In the genomic region with DNA sequence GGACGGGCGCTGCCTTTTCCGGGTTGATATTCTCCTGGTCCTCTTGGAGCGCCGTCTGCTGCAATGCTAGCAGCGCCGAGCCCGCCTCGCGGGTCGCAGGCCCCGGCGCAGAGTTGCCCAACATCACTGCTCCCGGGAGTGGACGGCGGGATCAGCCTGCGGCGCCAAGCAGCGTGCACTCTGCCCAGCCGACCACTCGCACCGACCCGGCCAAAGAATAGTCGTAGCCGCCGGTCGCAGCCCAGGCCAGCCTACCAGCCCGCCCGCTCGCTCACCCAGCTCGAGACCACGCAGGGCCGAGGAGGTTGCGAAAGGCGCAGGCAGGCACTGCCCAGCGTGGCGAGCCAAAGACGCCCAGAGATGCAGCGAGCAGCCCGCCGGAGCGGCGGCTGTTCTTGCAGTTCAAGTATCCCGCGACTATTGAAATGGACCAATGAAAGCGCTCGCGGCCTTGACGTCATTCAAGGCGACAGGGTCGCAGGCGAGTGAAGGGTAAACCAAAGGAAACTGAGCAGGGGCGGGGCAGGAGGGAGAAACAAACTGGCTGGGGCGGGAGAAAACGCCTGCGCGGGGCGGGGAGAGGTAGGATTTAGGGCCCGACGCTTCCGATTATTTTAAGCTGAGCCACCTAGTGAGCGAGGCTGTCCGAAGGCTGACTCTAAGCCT, we compare ENCODE assay signal across 8 cellular contexts. TPM values are rescaled to one million over a fixed set of nuclear protein-coding genes. Genes with fewer than 3 reads are reported as not detected.
DNase-seq lines count a peak whose midpoint lies in the region; ATAC-seq and TF ChIP-seq lines count a peak whose summit lies in the region.

A gene (minus strand): TSS at position 379 of the 666 bp plus-strand sequence. CDS start 255 bp downstream, at position 124.

- peak; percentile 86 for DNase-seq in DMS114 treated with DMSO at 0.1 percent for 48 hours (lab: John Stamatoyannopoulos, UW; ENCODE audit: unreplicated experiment)
- DNase-seq in PC-3: peak; percentile 96
- DNase-seq in activated T-cell treated with anti-CD3 and anti-CD28 coated beads for 48 hours (ENCODE audit: low read depth): peak; percentile 94
- peak; percentile 66 for DNase-seq in epithelial cell of proximal tubule (ENCODE audit: low read depth)
- peak; percentile 96 for DNase-seq in mucosa of gallbladder (ENCODE audit: low spot score)
- DNase-seq in stimulated activated CD8-positive, alpha-beta memory T cell treated with anti-CD3 and anti-CD28 coated beads, Interleukin-4, amount 100 ng/mL, for 4 hours (ENCODE audit: low read depth in 2 of 2, low spot score in 1 of 2): peak; percentile 89 to 94

- H3K79me2 ChIP-seq in PC-3 (ENCODE audit: low read length): peaks cover 47% of the 10 kb centered on the region

- ATAC-seq in GM21576 (IDR thresholded peaks at IDR 0.05; ENCODE audit: unreplicated experiment): peak; percentile 93
- peak; percentile 91 for ATAC-seq in PC-3

- TF ChIP-seq CTCF in PC-3 (conservative IDR thresholded peaks at IDR 0.05; ENCODE audit: low read depth, low read length): no peak
- no peak for TF ChIP-seq CTCF in epithelial cell of proximal tubule (conservative IDR thresholded peaks at IDR 0.05; ENCODE audit: low read depth, low read length)

- intact Hi-C loops in PC-3 (cut with micrococcal nuclease): no loop called here

- H4K20me1 ChIP-seq in PC-3 (ENCODE audit: low read length): 0 out of 2 replicates have a peak, but pooled peaks cover 5% of the 10 kb centered on the region

- 0 out of 2 replicates have a peak, but pooled peaks have one; percentile 13 for TF ChIP-seq EP300 in Ishikawa (IDR thresholded peaks at IDR 0.05; ENCODE audit: borderline replicate concordance)

- H3K4me3 ChIP-seq in PC-3 (ENCODE audit: low read length) (peak within 1 kb of the TSS; percentile 92), epithelial cell of proximal tubule (ENCODE audit: low read depth, low read length) (peak within 1 kb of the TSS; percentile 81)

- H3F3A ChIP-seq in PC-3 (ENCODE audit: low read length, unreplicated experiment): no peaks in the 10 kb centered on the region

- H3K27me3 ChIP-seq in PC-3 (ENCODE audit: low read length): no peaks in the 10 kb centered on the region

- POLR2A ChIA-PET in PC-3 (lab: Charles Lee; ENCODE audit: unreplicated experiment): interaction anchor here (0.8 kb wide), 1 partner anchor 22 kb away, joined by 5 read pairs; a partner anchor contains a TSS

- peaks cover 32% of the 10 kb centered on the region for H3K36me3 ChIP-seq in PC-3 (ENCODE audit: low read depth, low read length)

- BruUV-seq in PC-3 (replicated peaks; lab: Mats Ljungman, UMichigan): no TSS peak

- H2AFZ ChIP-seq in PC-3 (ENCODE audit: low read length): peak within 1 kb of the TSS; percentile 96

- CTCF ChIA-PET in PC-3 (lab: Charles Lee): no interaction called here

- H3K4me2 ChIP-seq in PC-3 (ENCODE audit: low read length): peak within 1 kb of the TSS; percentile 94

- no peaks in the 10 kb centered on the region for H3K9me3 ChIP-seq in PC-3 (ENCODE audit: low read length)

- peak within 1 kb of the TSS; percentile 88 for H3K9ac ChIP-seq in PC-3 (ENCODE audit: low read length)

- H3K4me1 ChIP-seq in PC-3 (ENCODE audit: insufficient read depth, low read length): peaks cover 16% of the 10 kb centered on the region

- no peaks in the 10 kb centered on the region for H3K9me2 ChIP-seq in PC-3 (replicated peaks; ENCODE audit: low read length)

- H3K27ac ChIP-seq in PC-3 (ENCODE audit: low read length): peak within 1 kb of the TSS; percentile 38

- TF ChIP-seq RAD21 in Ishikawa (IDR thresholded peaks at IDR 0.05; ENCODE audit: low read depth): no peak

TF ChIP-seq in Ishikawa, 13 proteins besides CTCF, POLR2A, EP300 and RAD21:
- TF ChIP-seq TAF1 (IDR thresholded peaks at IDR 0.05; ENCODE audit: low read depth) (peak; percentile 76), TEAD4 (IDR thresholded peaks at IDR 0.05) (peak; percentile 26), CEBPB (IDR thresholded peaks at IDR 0.05) (peak; percentile 84), CREB1 (IDR thresholded peaks at IDR 0.05; ENCODE audit: low read depth) (peak; percentile 97), FOXM1 (IDR thresholded peaks at IDR 0.05; ENCODE audit: borderline replicate concordance, low read depth) (peak; percentile 100), ZBTB7A (IDR thresholded peaks at IDR 0.05; ENCODE audit: low read depth) (no peak), TCF12 (IDR thresholded peaks at IDR 0.05; ENCODE audit: low read depth) (peak; percentile 29; the same call in 1 of the 2 replicates), NFIC (IDR thresholded peaks at IDR 0.05) (no peak), YY1 (IDR thresholded peaks at IDR 0.05; ENCODE audit: low read depth) (no peak), EGR1 (IDR thresholded peaks at IDR 0.05) (no peak)
- TF ChIP-seq, protein P1, sequence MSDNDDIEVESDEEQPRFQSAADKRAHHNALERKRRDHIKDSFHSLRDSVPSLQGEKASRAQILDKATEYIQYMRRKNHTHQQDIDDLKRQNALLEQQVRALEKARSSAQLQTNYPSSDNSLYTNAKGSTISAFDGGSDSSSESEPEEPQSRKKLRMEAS (IDR thresholded peaks at IDR 0.05): peak; percentile 88
- TF ChIP-seq, protein P2, sequence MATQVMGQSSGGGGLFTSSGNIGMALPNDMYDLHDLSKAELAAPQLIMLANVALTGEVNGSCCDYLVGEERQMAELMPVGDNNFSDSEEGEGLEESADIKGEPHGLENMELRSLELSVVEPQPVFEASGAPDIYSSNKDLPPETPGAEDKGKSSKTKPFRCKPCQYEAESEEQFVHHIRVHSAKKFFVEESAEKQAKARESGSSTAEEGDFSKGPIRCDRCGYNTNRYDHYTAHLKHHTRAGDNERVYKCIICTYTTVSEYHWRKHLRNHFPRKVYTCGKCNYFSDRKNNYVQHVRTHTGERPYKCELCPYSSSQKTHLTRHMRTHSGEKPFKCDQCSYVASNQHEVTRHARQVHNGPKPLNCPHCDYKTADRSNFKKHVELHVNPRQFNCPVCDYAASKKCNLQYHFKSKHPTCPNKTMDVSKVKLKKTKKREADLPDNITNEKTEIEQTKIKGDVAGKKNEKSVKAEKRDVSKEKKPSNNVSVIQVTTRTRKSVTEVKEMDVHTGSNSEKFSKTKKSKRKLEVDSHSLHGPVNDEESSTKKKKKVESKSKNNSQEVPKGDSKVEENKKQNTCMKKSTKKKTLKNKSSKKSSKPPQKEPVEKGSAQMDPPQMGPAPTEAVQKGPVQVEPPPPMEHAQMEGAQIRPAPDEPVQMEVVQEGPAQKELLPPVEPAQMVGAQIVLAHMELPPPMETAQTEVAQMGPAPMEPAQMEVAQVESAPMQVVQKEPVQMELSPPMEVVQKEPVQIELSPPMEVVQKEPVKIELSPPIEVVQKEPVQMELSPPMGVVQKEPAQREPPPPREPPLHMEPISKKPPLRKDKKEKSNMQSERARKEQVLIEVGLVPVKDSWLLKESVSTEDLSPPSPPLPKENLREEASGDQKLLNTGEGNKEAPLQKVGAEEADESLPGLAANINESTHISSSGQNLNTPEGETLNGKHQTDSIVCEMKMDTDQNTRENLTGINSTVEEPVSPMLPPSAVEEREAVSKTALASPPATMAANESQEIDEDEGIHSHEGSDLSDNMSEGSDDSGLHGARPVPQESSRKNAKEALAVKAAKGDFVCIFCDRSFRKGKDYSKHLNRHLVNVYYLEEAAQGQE (IDR thresholded peaks at IDR 0.05; ENCODE audit: low read depth): no peak
- TF ChIP-seq, protein P3, sequence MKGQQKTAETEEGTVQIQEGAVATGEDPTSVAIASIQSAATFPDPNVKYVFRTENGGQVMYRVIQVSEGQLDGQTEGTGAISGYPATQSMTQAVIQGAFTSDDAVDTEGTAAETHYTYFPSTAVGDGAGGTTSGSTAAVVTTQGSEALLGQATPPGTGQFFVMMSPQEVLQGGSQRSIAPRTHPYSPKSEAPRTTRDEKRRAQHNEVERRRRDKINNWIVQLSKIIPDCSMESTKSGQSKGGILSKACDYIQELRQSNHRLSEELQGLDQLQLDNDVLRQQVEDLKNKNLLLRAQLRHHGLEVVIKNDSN (IDR thresholded peaks at IDR 0.05): no peak

RNA-seq across cellular contexts. Expression of the gene that starts here (rescaled TPM):
- total RNA-seq in PC-3 (2014; rRNA removed) (59.1 and 78.0 TPM in 2 replicates), epithelial cell of proximal tubule (106 and 139 TPM in 2 replicates), mucosa of gallbladder (2.9 TPM)

Comparison
In these comparisons a context has a peak if more than half of its experiments do, and no peak if none do; other contexts are left out.
1. Peak in every context shown above with its lines: DNase-seq, ATAC-seq, H3K4me3 ChIP-seq and H3K27ac ChIP-seq.
2. RNA of the gene that starts here (total RNA-seq): 106 to 139 TPM in epithelial cell of proximal tubule and 59.1 to 78.0 TPM in PC-3; 2.9 TPM in mucosa of gallbladder (single experiment); every median in the first group is over 10 times any median in the second.